Comparison of ENCODE assay signal across 9 cellular contexts in the genomic region with DNA sequence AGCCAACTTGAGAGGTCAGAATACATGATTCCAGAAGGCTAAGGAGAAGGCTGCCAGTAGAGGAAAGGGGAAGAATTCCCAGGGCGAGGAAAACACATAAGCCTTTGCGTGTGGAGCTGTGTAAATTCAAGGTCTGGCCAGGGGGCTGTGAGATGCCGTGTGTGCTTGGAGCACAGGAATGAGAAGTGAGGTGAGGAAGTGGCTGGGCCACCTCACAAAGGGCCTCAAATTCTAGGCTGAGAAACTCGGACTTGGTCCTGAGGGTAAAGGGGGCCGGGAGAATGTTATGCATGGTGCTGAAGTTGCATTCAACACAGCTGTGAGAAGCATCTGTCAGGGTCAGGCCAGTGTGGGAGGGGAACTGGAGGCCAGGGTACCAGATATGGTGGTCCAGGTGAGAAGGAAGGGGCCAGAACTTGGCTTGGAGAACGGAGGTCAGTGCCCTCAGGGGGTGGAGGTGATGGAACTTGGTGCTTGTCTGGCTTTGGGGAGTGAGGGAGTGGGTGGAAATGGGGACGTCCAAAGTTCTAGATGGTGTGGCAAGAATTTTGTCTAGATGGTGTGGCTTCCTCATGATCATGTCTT. TPM values are rescaled to one million over a fixed set of nuclear protein-coding genes. Genes with fewer than 3 reads are reported as not detected.
DNase-seq lines count a peak whose midpoint lies in the region; ATAC-seq and TF ChIP-seq lines count a peak whose summit lies in the region.
"Had no signal": no experiment of that assay in that cellular context is flagged by ENCODE, and none has a peak within 500 bp of the region (broad histone marks: within the 10 kb centered on the region; RNA-seq: fewer than 3 reads in every experiment).

No MANE protein-coding gene starts in this region.

- TF ChIP-seq CTCF in heart right ventricle (IDR thresholded peaks at IDR 0.05), result no peak

- peak overlapping the region; percentile 100 for H3K27ac Mint-ChIP-seq in central memory CD8-positive, alpha-beta T cell (ENCODE audit: low read depth)

- ATAC-seq in heart right ventricle, result no peak
- no peak for ATAC-seq in central memory CD8-positive, alpha-beta T cell (replicated peaks; ENCODE audit: extremely low read depth, poor library complexity, severe bottlenecking)
- ATAC-seq in HG02973 (IDR thresholded peaks at IDR 0.05; ENCODE audit: unreplicated experiment), result no peak
- no peak for ATAC-seq in GM21723 (IDR thresholded peaks at IDR 0.05; ENCODE audit: unreplicated experiment)

- WGBS in heart right ventricle, 2 donors, result 69 to 75% methylated on average over 7 of the region's 7 CpGs

- peak overlapping the region; percentile 100 for H3K4me3 Mint-ChIP-seq in central memory CD8-positive, alpha-beta T cell

- H3K4me3 ChIP-seq in heart right ventricle (peak overlapping the region; percentile 57 to 100 (median 93)), mucosa of rectum (ENCODE audit: low read length in 2 of 2) (peak overlapping the region; percentile 94 to 99)

- H3K9me3 ChIP-seq in heart right ventricle (no peaks in the 10 kb centered on the region), mucosa of rectum (ENCODE audit: control insufficient read depth in 2 of 2, low read length in 2 of 2) (no peaks in the 10 kb centered on the region)

- H3K4me1 ChIP-seq in heart right ventricle (peaks cover 14 to 68% (median 50%) of the 10 kb centered on the region in 9 donors), mucosa of rectum (ENCODE audit: control insufficient read depth in 2 of 2, insufficient read depth in 2 of 2, low read length in 2 of 2) (peaks cover 24 to 33% of the 10 kb centered on the region in 2 donors)

- H3K27ac ChIP-seq in heart right ventricle (peak overlapping the region in 8 of 10 donors; percentile 83 to 99 (median 98)), mucosa of rectum (ENCODE audit: low read depth in 2 of 2, low read length in 2 of 2) (peak overlapping the region in 1 of 2 donors; percentile 93)

- peak in 1 of 2 donors; percentile 3 for DNase-seq in heart right ventricle
- no peak for DNase-seq in cardiac septum (ENCODE audit: low spot score)
- DNase-seq in central memory CD8-positive, alpha-beta T cell (ENCODE audit: low spot score in 2 of 2), result no peak
- no peak for DNase-seq in NCI-H526 (lab: John Stamatoyannopoulos, UW)
- DNase-seq in glomerular visceral epithelial cell (ENCODE audit: extremely low spot score), result no peak
- DNase-seq: stimulated activated naive CD4-positive, alpha-beta T cell treated with Interleukin-2 at 50 U/mL for 16 hours had no signal

- H3K36me3 ChIP-seq in heart right ventricle, result peaks cover 0 to 8% (median 0%) of the 10 kb centered on the region in 9 donors
- no peaks in the 10 kb centered on the region for H3K36me3 ChIP-seq in mucosa of rectum (ENCODE audit: control insufficient read depth in 2 of 2, insufficient read depth in 2 of 2, low read length in 2 of 2)

- no peaks in the 10 kb centered on the region for H3K9me3 Mint-ChIP-seq in central memory CD8-positive, alpha-beta T cell

- no peaks in the 10 kb centered on the region for H3K27me3 ChIP-seq in heart right ventricle
- no peaks in the 10 kb centered on the region for H3K27me3 ChIP-seq in mucosa of rectum (ENCODE audit: control insufficient read depth in 2 of 2, insufficient read depth in 2 of 2, low read length in 2 of 2)

- no peaks in the 10 kb centered on the region for H3K27me3 Mint-ChIP-seq in central memory CD8-positive, alpha-beta T cell

- H3K36me3 Mint-ChIP-seq in central memory CD8-positive, alpha-beta T cell (ENCODE audit: insufficient read depth), result peaks cover 41% of the 10 kb centered on the region

- H3K4me1 Mint-ChIP-seq in central memory CD8-positive, alpha-beta T cell, result peaks cover 63% of the 10 kb centered on the region

- intact Hi-C loops in heart right ventricle (cut with DNase I) (loop anchor here in 3 of 10 donors (1.0 to 10.0 kb wide), 3 partner anchors 17 to 491 kb away; partner anchors contain the start of gene TNNT1 (in 1 of the 3)), cardiac septum (cut with DNase I) (no loop called here)

- peak overlapping the region; percentile 96 to 99 for H3K9ac ChIP-seq in mucosa of rectum (ENCODE audit: low read depth in 1 of 2, low read length in 2 of 2)

RNA-seq across cellular contexts. Expression of gene ZNF580, which starts 4.9 kb away (rescaled TPM):
- total RNA-seq in heart right ventricle (10 to 100 TPM; 16.6 to 24.9 (median 21.1) TPM), cardiac septum (29.0 TPM)
- polyA plus RNA-seq in heart right ventricle, result 10 to 100 TPM; 16.5 to 29.9 TPM

RNA-seq across cellular contexts. Expression of gene ZNF581, which starts 7.5 kb away (rescaled TPM):
- total RNA-seq in heart right ventricle (10 to 100 TPM in 1 of 10 donors, 1 to 10 TPM in 9; 4.0 to 15.6 (median 6.5) TPM), cardiac septum (6.5 TPM)
- 10 to 100 TPM in 1 of 2 donors, 1 to 10 TPM in 1; 5.6 to 10.8 TPM for polyA plus RNA-seq in heart right ventricle

RNA-seq across cellular contexts. Expression of gene ZNF784, which starts 11.6 kb away (rescaled TPM):
- 10 to 100 TPM in 8 of 10 donors, 1 to 10 TPM in 2; 8.9 to 16.4 (median 12.2) TPM for total RNA-seq in heart right ventricle
- 1 to 10 TPM; 6.4 to 9.9 TPM for polyA plus RNA-seq in heart right ventricle
- 10.9 TPM for total RNA-seq in cardiac septum

RNA-seq across cellular contexts. Expression of gene CCDC106, which starts 12.1 kb away (rescaled TPM):
- total RNA-seq in heart right ventricle, result 10 to 100 TPM; 12.1 to 20.0 (median 13.3) TPM
- polyA plus RNA-seq in heart right ventricle, result 10 to 100 TPM; 15.3 to 29.6 TPM
- 15.9 TPM for total RNA-seq in cardiac septum

RNA-seq across cellular contexts. Expression of gene U2AF2, which starts 18.9 kb away (rescaled TPM):
- total RNA-seq in heart right ventricle (100 to 1,000 TPM in 1 of 10 donors, 10 to 100 TPM in 9; 64.1 to 100 (median 72.9) TPM), cardiac septum (80.4 TPM)
- 10 to 100 TPM; 75.5 to 90.2 TPM for polyA plus RNA-seq in heart right ventricle
